18 cellular contexts compared by ENCODE assay signal in genomic region chr9:93808115-93809029, GRCh38.
A peak's percentile ranks its signal among the peaks of the same experiment; 100 is the strongest.
DNase-seq lines count a peak whose midpoint lies in the region; ATAC-seq and TF ChIP-seq lines count a peak whose summit lies in the region.
"Had no signal": no experiment of that assay in that cellular context is flagged by ENCODE, and none has a peak within 500 bp of the region (broad histone marks: within the 10 kb centered on the region; RNA-seq: fewer than 3 reads in every experiment).

No MANE protein-coding gene starts in this region.

- no peaks in the 10 kb centered on the region for H3K4me1 ChIP-seq in spleen
- no peaks in the 10 kb centered on the region for H3K4me1 ChIP-seq in naive thymus-derived CD4-positive, alpha-beta T cell (ENCODE audit: control insufficient read depth in 2 of 2, insufficient read depth in 2 of 2, low read length in 2 of 2)
- H3K4me1 ChIP-seq: A549; BLaER1 treated with 17β-estradiol and CSF1 and Interleukin-3, amounts not matched to agents 10 nM and 100 nM; SJCRH30 had no signal

- CTCF ChIA-PET in naive thymus-derived CD4-positive, alpha-beta T cell (lab: Charles Lee): no interaction called here

- H3K4me3 Mint-ChIP-seq in naive thymus-derived CD4-positive, alpha-beta T cell: no peak overlapping the region

- peak; percentile 3 for DNase-seq in activated CD4-positive, alpha-beta T cell treated with anti-CD3 and anti-CD28 coated beads for 1 hour
- DNase-seq in activated CD4-positive, alpha-beta T cell treated with anti-CD3 and anti-CD28 coated beads for 48 hours: no peak
- peak; percentile 8 for DNase-seq in GM13977 (ENCODE audit: low spot score)
- DNase-seq in ecto neural progenitor cell (ENCODE audit: low spot score): peak; percentile 38
- peak; percentile 51 for DNase-seq in spleen
- no peak for DNase-seq in naive thymus-derived CD4-positive, alpha-beta T cell
- DNase-seq: DND-41, Karpas-422, MG63, NCI-H187 treated with DMSO at 0.1 percent for 48 hours, NCI-H345, NCI-H526 treated with DMSO at 0.1 percent for 48 hours, PC-3 had no signal

- no peaks in the 10 kb centered on the region for H3K4me1 Mint-ChIP-seq in naive thymus-derived CD4-positive, alpha-beta T cell

- no peak overlapping the region for H3K4me3 ChIP-seq in spleen
- no peak overlapping the region for H3K4me3 ChIP-seq in naive thymus-derived CD4-positive, alpha-beta T cell (ENCODE audit: low read length)
- H3K4me3 ChIP-seq: A549; BLaER1 treated with 17β-estradiol and CSF1 and Interleukin-3, amounts not matched to agents 10 nM and 100 nM; MG63; SJCRH30 had no signal

- ATAC-seq in HG03025 (IDR thresholded peaks at IDR 0.05; ENCODE audit: low FRiP score, unreplicated experiment): no peak
- ATAC-seq in HG02759 (IDR thresholded peaks at IDR 0.05; ENCODE audit: unreplicated experiment): no peak
- no peak for ATAC-seq in naive thymus-derived CD4-positive, alpha-beta T cell
- ATAC-seq: PC-3 had no signal

- H3K27me3 Mint-ChIP-seq in naive thymus-derived CD4-positive, alpha-beta T cell: peaks cover 0 to 14% (median 2%) of the 10 kb centered on the region in 5 donors

- no peak overlapping the region for H3K27ac Mint-ChIP-seq in naive thymus-derived CD4-positive, alpha-beta T cell

- peaks cover 0 to 4% (median 0%) of the 10 kb centered on the region in 5 donors for H3K36me3 Mint-ChIP-seq in naive thymus-derived CD4-positive, alpha-beta T cell

- TF ChIP-seq POLR2A in spleen (IDR thresholded peaks at IDR 0.05): no peak

- no peaks in the 10 kb centered on the region for H3K36me3 ChIP-seq in spleen
- no peaks in the 10 kb centered on the region for H3K36me3 ChIP-seq in naive thymus-derived CD4-positive, alpha-beta T cell (ENCODE audit: control insufficient read depth in 2 of 3, insufficient read depth in 3 of 3, low read length in 3 of 3)
- H3K36me3 ChIP-seq: BLaER1 treated with 17β-estradiol and CSF1 and Interleukin-3, amounts not matched to agents 10 nM and 100 nM; MG63; SJCRH30 had no signal

- H3K9me3 ChIP-seq in spleen: peaks cover 0 to 25% (median 2%) of the 10 kb centered on the region in 8 donors
- H3K9me3 ChIP-seq in naive thymus-derived CD4-positive, alpha-beta T cell (ENCODE audit: control insufficient read depth in 2 of 3, low read length in 3 of 3): no peaks in the 10 kb centered on the region
- H3K9me3 ChIP-seq: A549, MG63, SJCRH30 had no signal

- 66 to 84% (median 82%) methylated on average over 9 to 10 of the region's 10 CpGs for WGBS in spleen, 5 donors

- no peak for TF ChIP-seq CTCF in GM13977 (IDR thresholded peaks at IDR 0.05; ENCODE audit: extremely low read depth, insufficient read depth, missing control alignments)
- no peak for TF ChIP-seq CTCF in spleen (IDR thresholded peaks at IDR 0.05 in 8 of 11, conservative IDR thresholded peaks at IDR 0.05 in 3 of 11)

- H3K27ac ChIP-seq in spleen: no peak overlapping the region
- no peak overlapping the region for H3K27ac ChIP-seq in naive thymus-derived CD4-positive, alpha-beta T cell (ENCODE audit: low read depth, low read length)
- H3K27ac ChIP-seq: A549; BLaER1 treated with 17β-estradiol and CSF1 and Interleukin-3, amounts not matched to agents 10 nM and 100 nM; SJCRH30 had no signal

- peaks cover 0 to 27% (median 6%) of the 10 kb centered on the region in 11 donors for H3K9me3 Mint-ChIP-seq in naive thymus-derived CD4-positive, alpha-beta T cell

- peaks cover 0 to 55% (median 11%) of the 10 kb centered on the region in 7 donors for H3K27me3 ChIP-seq in spleen (replicated peaks in 1 of 7)
- H3K27me3 ChIP-seq in naive thymus-derived CD4-positive, alpha-beta T cell (ENCODE audit: control insufficient read depth in 2 of 2, insufficient read depth in 2 of 2, low read length in 2 of 2): no peaks in the 10 kb centered on the region
- H3K27me3 ChIP-seq: BLaER1 treated with 17β-estradiol and CSF1 and Interleukin-3, amounts not matched to agents 10 nM and 100 nM; MG63 had no signal

- intact Hi-C loops in spleen (cut with DNase I; ENCODE audit: low total_unique reads): no loop called here
- intact Hi-C loops in naive thymus-derived CD4-positive, alpha-beta T cell (cut with micrococcal nuclease): no loop called here

- POLR2A ChIA-PET in naive thymus-derived CD4-positive, alpha-beta T cell (lab: Charles Lee): no interaction called here

- in situ Hi-C loops in GM13977 (cut with MboI; ENCODE audit: low pct_unique_long_range_greater_than_20kb, low sequenced_read_pairs, unreplicated experiment): no loop called here

Comparison
In these comparisons a context has a peak if more than half of its experiments do, and no peak if none do; other contexts are left out.
1. DNase-seq: peak in activated CD4-positive, alpha-beta T cell treated with anti-CD3 and anti-CD28 coated beads for 1 hour (single experiment), GM13977 (single experiment), ecto neural progenitor cell (single experiment) and spleen (single experiment); none in activated CD4-positive, alpha-beta T cell treated with anti-CD3 and anti-CD28 coated beads for 48 hours (single experiment) and naive thymus-derived CD4-positive, alpha-beta T cell (0 of 9).